ENCODE assay signal across 17 cellular contexts in genomic region chr4:125519376-125520171, GRCh38.
"Had no signal": no experiment of that assay in that cellular context is flagged by ENCODE, and none has a peak within 500 bp of the region (broad histone marks: within the 10 kb centered on the region; RNA-seq: fewer than 3 reads in every experiment).

No MANE protein-coding gene starts in this region.

- H3K4me3 ChIP-seq: esophagus squamous epithelium, lower lobe of right lung, SJSA1 had no signal

- DNase-seq: activated CD4-positive, alpha-beta T cell treated with anti-CD3 and anti-CD28 coated beads, Interleukin-2, amount 10 ng/mL, durations not matched to agents 24 days and 14 days; activated naive CD4-positive, alpha-beta T cell treated with anti-CD3 and anti-CD28 coated beads, Interleukin-2, amount 10 ng/mL, durations not matched to agents 7 days and 5 days; esophagus squamous epithelium; foreskin fibroblast; glutamatergic neuron; lower lobe of right lung; naive B cell; nucleus accumbens; stimulated activated CD4-positive, alpha-beta T cell treated with anti-CD3 and anti-CD28 coated beads, Interleukin-2, amount 100 ng/mL, for 24 hours; stimulated activated naive B cell treated with anti-CD40 and anti-IgM and Interleukin-4, amounts not matched to agents 10 μg/mL and 1 μg/mL and 100 μg/mL, for 72 hours; substantia nigra; T-helper 1 cell; trophoblast cell had no signal

- H3K27ac ChIP-seq: esophagus squamous epithelium, lower lobe of right lung, SJSA1 had no signal

- H3K4me1 ChIP-seq: esophagus squamous epithelium, lower lobe of right lung, SJSA1 had no signal

- H3K27me3 ChIP-seq: esophagus squamous epithelium, SJSA1 had no signal

- H3K9me3 Mint-ChIP-seq: activated CD4-positive, alpha-beta T cell treated with anti-CD3 and anti-CD28 coated beads, Interleukin-2, amount 10 ng/mL, durations not matched to agents 24 days and 14 days had no signal

- H3K27me3 Mint-ChIP-seq: activated CD4-positive, alpha-beta T cell treated with anti-CD3 and anti-CD28 coated beads, Interleukin-2, amount 10 ng/mL, durations not matched to agents 24 days and 14 days; activated naive CD4-positive, alpha-beta T cell treated with anti-CD3 and anti-CD28 coated beads, Interleukin-2, amount 10 ng/mL, durations not matched to agents 7 days and 5 days; naive B cell; progenitor cell of endocrine pancreas; stimulated activated naive B cell treated with anti-CD40 and anti-IgM and Interleukin-4, amounts not matched to agents 10 μg/mL and 1 μg/mL and 100 μg/mL, for 72 hours had no signal

- H3K27ac Mint-ChIP-seq: activated CD4-positive, alpha-beta T cell treated with anti-CD3 and anti-CD28 coated beads, Interleukin-2, amount 10 ng/mL, durations not matched to agents 24 days and 14 days; activated naive CD4-positive, alpha-beta T cell treated with anti-CD3 and anti-CD28 coated beads, Interleukin-2, amount 10 ng/mL, durations not matched to agents 7 days and 5 days; naive B cell; progenitor cell of endocrine pancreas; stimulated activated naive B cell treated with anti-CD40 and anti-IgM and Interleukin-4, amounts not matched to agents 10 μg/mL and 1 μg/mL and 100 μg/mL, for 72 hours; WTC11 had no signal

- H3K4me3 Mint-ChIP-seq: activated CD4-positive, alpha-beta T cell treated with anti-CD3 and anti-CD28 coated beads, Interleukin-2, amount 10 ng/mL, durations not matched to agents 24 days and 14 days; activated naive CD4-positive, alpha-beta T cell treated with anti-CD3 and anti-CD28 coated beads, Interleukin-2, amount 10 ng/mL, durations not matched to agents 7 days and 5 days; naive B cell; stimulated activated naive B cell treated with anti-CD40 and anti-IgM and Interleukin-4, amounts not matched to agents 10 μg/mL and 1 μg/mL and 100 μg/mL, for 72 hours; WTC11 had no signal

- ATAC-seq: sciatic nerve; stimulated activated naive B cell treated with anti-CD40 and anti-IgM and Interleukin-4, amounts not matched to agents 10 μg/mL and 1 μg/mL and 100 μg/mL, for 72 hours; WTC11 had no signal

- H3K36me3 Mint-ChIP-seq: activated naive CD4-positive, alpha-beta T cell treated with anti-CD3 and anti-CD28 coated beads, Interleukin-2, amount 10 ng/mL, durations not matched to agents 7 days and 5 days; naive B cell; stimulated activated naive B cell treated with anti-CD40 and anti-IgM and Interleukin-4, amounts not matched to agents 10 μg/mL and 1 μg/mL and 100 μg/mL, for 72 hours had no signal

- H3K4me1 Mint-ChIP-seq: activated CD4-positive, alpha-beta T cell treated with anti-CD3 and anti-CD28 coated beads, Interleukin-2, amount 10 ng/mL, durations not matched to agents 24 days and 14 days; activated naive CD4-positive, alpha-beta T cell treated with anti-CD3 and anti-CD28 coated beads, Interleukin-2, amount 10 ng/mL, durations not matched to agents 7 days and 5 days; naive B cell; stimulated activated naive B cell treated with anti-CD40 and anti-IgM and Interleukin-4, amounts not matched to agents 10 μg/mL and 1 μg/mL and 100 μg/mL, for 72 hours had no signal

- H3K9me3 ChIP-seq: esophagus squamous epithelium, lower lobe of right lung, SJSA1 had no signal

- H3K36me3 ChIP-seq: esophagus squamous epithelium, lower lobe of right lung, SJSA1 had no signal
